In genomic region chr6:42322676-42323075, GRCh38 we compare ENCODE assay signal across 22 cellular contexts.
DNase-seq lines count a peak whose midpoint lies in the region; ATAC-seq, FAIRE-seq and TF ChIP-seq lines count a peak whose summit lies in the region.
"Had no signal": no experiment of that assay in that cellular context is flagged by ENCODE, and none has a peak within 500 bp of the region (broad histone marks: within the 10 kb centered on the region; RNA-seq: fewer than 3 reads in every experiment).

No MANE protein-coding gene starts in this region.

- H3K4me1 ChIP-seq in HEK293 (ENCODE audit: control insufficient read depth, insufficient read depth, low read length) = no peaks in the 10 kb centered on the region
- H3K4me1 ChIP-seq: ascending aorta, heart left ventricle had no signal

- H3K9me3 Mint-ChIP-seq in activated T-cell treated with anti-CD3 and anti-CD28 coated beads, Interleukin-2, amount 50 U/mL, for 72 hours = peaks cover 2 to 5% of the 10 kb centered on the region in 2 donors
- H3K9me3 Mint-ChIP-seq: CD8-positive, alpha-beta memory T cell; T-cell had no signal

- intact Hi-C loops in left ventricle myocardium superior (cut with micrococcal nuclease) = no loop called here

- H3K36me3 Mint-ChIP-seq in T-helper 17 cell (ENCODE audit: low read depth) = peaks cover 4% of the 10 kb centered on the region
- H3K36me3 Mint-ChIP-seq in activated T-cell treated with anti-CD3 and anti-CD28 coated beads, Interleukin-2, amount 50 U/mL, for 72 hours (ENCODE audit: insufficient read depth in 2 of 2) = peaks cover 5 to 16% of the 10 kb centered on the region in 2 donors

- peaks cover 23% of the 10 kb centered on the region for H3K4me1 Mint-ChIP-seq in T-helper 17 cell
- H3K4me1 Mint-ChIP-seq in activated T-cell treated with anti-CD3 and anti-CD28 coated beads, Interleukin-2, amount 50 U/mL, for 72 hours (ENCODE audit: low read depth) = peaks cover 36% of the 10 kb centered on the region

- no peak overlapping the region for H3K4me3 Mint-ChIP-seq in T-helper 17 cell
- H3K4me3 Mint-ChIP-seq in activated T-cell treated with anti-CD3 and anti-CD28 coated beads, Interleukin-2, amount 50 U/mL, for 72 hours = no peak overlapping the region
- H3K4me3 Mint-ChIP-seq: CD8-positive, alpha-beta memory T cell; nephron progenitor cell; stimulated activated memory B cell treated with anti-CD40 and anti-IgM and Interleukin-4, amounts not matched to agents 10 μg/mL and 1 μg/mL and 100 μg/mL, for 72 hours; T-cell had no signal

- ATAC-seq in T-helper 17 cell = no peak
- ATAC-seq in GM19395 (IDR thresholded peaks at IDR 0.05; ENCODE audit: unreplicated experiment) = no peak
- ATAC-seq in activated T-cell treated with anti-CD3 and anti-CD28 coated beads, Interleukin-2, amount 50 U/mL, for 72 hours (replicated peaks in 1 of 2) = no peak
- ATAC-seq in left ventricle myocardium superior = no peak
- ATAC-seq: HCT116; heart left ventricle; stimulated activated memory B cell treated with anti-CD40 and anti-IgM and Interleukin-4, amounts not matched to agents 10 μg/mL and 1 μg/mL and 100 μg/mL, for 72 hours had no signal

- no peak overlapping the region for H3K4me3 ChIP-seq in HEK293 (ENCODE audit: low read depth, low read length)
- H3K4me3 ChIP-seq: ascending aorta, heart left ventricle had no signal

- peak overlapping the region; percentile 34 for H3K27ac Mint-ChIP-seq in T-helper 17 cell
- H3K27ac Mint-ChIP-seq in activated T-cell treated with anti-CD3 and anti-CD28 coated beads, Interleukin-2, amount 50 U/mL, for 72 hours = no peak overlapping the region
- H3K27ac Mint-ChIP-seq: nephron progenitor cell; stimulated activated memory B cell treated with anti-CD40 and anti-IgM and Interleukin-4, amounts not matched to agents 10 μg/mL and 1 μg/mL and 100 μg/mL, for 72 hours had no signal

- H3K27me3 Mint-ChIP-seq in T-helper 17 cell = no peaks in the 10 kb centered on the region
- no peaks in the 10 kb centered on the region for H3K27me3 Mint-ChIP-seq in activated T-cell treated with anti-CD3 and anti-CD28 coated beads, Interleukin-2, amount 50 U/mL, for 72 hours (ENCODE audit: low read depth)
- H3K27me3 Mint-ChIP-seq: CD8-positive, alpha-beta memory T cell; stimulated activated memory B cell treated with anti-CD40 and anti-IgM and Interleukin-4, amounts not matched to agents 10 μg/mL and 1 μg/mL and 100 μg/mL, for 72 hours; T-cell had no signal

- DNase-seq in D721Med (ENCODE audit: insufficient read length, low spot score) = no peak
- DNase-seq in T-helper 17 cell = no peak
- peak; percentile 63 for DNase-seq in iPS-NIHi11 (ENCODE audit: low spot score)
- DNase-seq in SW 1271 (lab: John Stamatoyannopoulos, UW) = no peak
- DNase-seq in activated T-cell treated with anti-CD3 and anti-CD28 coated beads, Interleukin-2, amount 50 U/mL, for 72 hours = no peak
- no peak for DNase-seq in left ventricle myocardium superior
- DNase-seq: activated CD4-positive, alpha-beta T cell treated with anti-CD3 and anti-CD28 coated beads, Interleukin-2, amount 50 U/mL, for 48 hours; activated naive CD4-positive, alpha-beta T cell treated with anti-CD3 and anti-CD28 coated beads, Interleukin-2, amount 50 U/mL, for 16 hours; CD8-positive, alpha-beta memory T cell; DMS79 treated with DMSO at 0.1 percent for 48 hours; heart left ventricle; kidney glomerular epithelial cell; NCI-H1694 treated with DMSO at 0.1 percent for 48 hours; NCI-H2227 treated with DMSO at 0.1 percent for 48 hours; nephron progenitor cell; T-cell had no signal

- FAIRE-seq in D721Med (lab: Jason Lieb, UNC) = no peak
- FAIRE-seq: HTR-8/SVneo had no signal

- TF ChIP-seq CTCF in D721Med (IDR thresholded peaks at IDR 0.05; ENCODE audit: insufficient read depth, missing control alignments) (peak; percentile 18), HEK293 (tag by site-specific recombination; IDR thresholded peaks at IDR 0.05) (no peak)

- H3K36me3 ChIP-seq in HEK293 (ENCODE audit: control insufficient read depth in 2 of 2, insufficient read depth in 1 of 2, low read length in 2 of 2) = no peaks in the 10 kb centered on the region
- H3K36me3 ChIP-seq: ascending aorta, heart left ventricle had no signal

- POLR2A ChIA-PET in HEK293 (lab: Yijun Ruan, JAX) = no interaction called here

- CTCF ChIA-PET in HEK293 (lab: Yijun Ruan, JAX) = interaction anchor here (1.1 kb wide), 1 partner anchor 225 kb away, joined by 4 read pairs; no protein-coding TSS in a partner anchor

- no peaks in the 10 kb centered on the region for H3K9me3 ChIP-seq in HEK293 (ENCODE audit: control insufficient read depth, insufficient read depth, low read depth, low read length)
- no peaks in the 10 kb centered on the region for H3K9me3 ChIP-seq in T-helper 17 cell (ENCODE audit: control insufficient read depth, low read length, poor library complexity, severe bottlenecking)

- H3K27ac ChIP-seq in HEK293 (ENCODE audit: extremely low read depth, low read depth, low read length) = no peak overlapping the region
- H3K27ac ChIP-seq: ascending aorta, heart left ventricle had no signal

TF ChIP-seq in HEK293, 187 proteins besides CTCF, POLR2A, EP300 and RAD21:
- no peak for TF ChIP-seq INSM2 (tag by site-specific recombination; IDR thresholded peaks at IDR 0.05)
- peak; percentile 70; the same call in 1 of the 2 replicates for TF ChIP-seq ZNF580 (tag by site-specific recombination; IDR thresholded peaks at IDR 0.05)
